33 cellular contexts compared by ENCODE assay signal in genomic region chr4:95158045-95158444, GRCh38.
"Had no signal": no experiment of that assay in that cellular context is flagged by ENCODE, and none has a peak within 500 bp of the region (broad histone marks: within the 10 kb centered on the region; RNA-seq: fewer than 3 reads in every experiment).

No MANE protein-coding gene starts in this region.

- ATAC-seq: activated CD8-positive, alpha-beta T cell treated with anti-CD3 and anti-CD28 coated beads for 36 hours; activated T-cell treated with anti-CD3 and anti-CD28 coated beads, Interleukin-2, amount 50 U/mL, for 72 hours; activated T-helper 17 cell treated with anti-CD3 and anti-CD28 coated beads, Interleukin-2, amount 50 U/mL, for 72 hours; Right ventricle myocardium inferior had no signal

- H3K27me3 ChIP-seq: brain microvascular endothelial cell had no signal

- H3K36me3 ChIP-seq: brain microvascular endothelial cell, WERI-Rb-1 had no signal

- H3K4me2 ChIP-seq: KMS-11, PC-9 had no signal

- H3K4me3 ChIP-seq: PC-9 had no signal

- H2AFZ ChIP-seq: PC-9 had no signal

- DNase-seq: activated CD4-positive, alpha-beta T cell treated with anti-CD3 and anti-CD28 coated beads for 1 hour; activated CD4-positive, alpha-beta T cell treated with anti-CD3 and anti-CD28 coated beads for 48 hours; activated CD4-positive, CD25-positive, alpha-beta regulatory T cell; activated CD8-positive, alpha-beta T cell treated with anti-CD3 and anti-CD28 coated beads for 36 hours; activated effector memory CD4-positive, alpha-beta T cell treated with anti-CD3 and anti-CD28 coated beads, Interleukin-2, amount 50 U/mL, for 16 hours; activated naive CD4-positive, alpha-beta T cell; activated naive CD4-positive, alpha-beta T cell treated with anti-CD3 and anti-CD28 coated beads, Interleukin-2, amount 50 U/mL, for 16 hours; activated naive CD8-positive, alpha-beta T cell treated with anti-CD3 and anti-CD28 coated beads for 36 hours; activated T-cell treated with anti-CD3 and anti-CD28 coated beads, Interleukin-2, amount 50 U/mL, for 1 hour; activated T-cell treated with anti-CD3 and anti-CD28 coated beads, Interleukin-2, amount 50 U/mL, for 72 hours; amniotic stem cell; aorta; brain microvascular endothelial cell; NCI-H1105; NCI-H1436; NCI-H1694 treated with DMSO at 0.1 percent for 48 hours; NCI-H2029; NCI-H510A; NCI-H526; NCI-H748 treated with DMSO at 0.1 percent for 48 hours; NK-92 treated with Interleukin-12 subunit alpha and Interleukin-12 subunit beta, amount 100 ng/mL, for 24 hours; PC-9; SIG-M5; SW 1271; T-helper 1 cell; T-helper 2 cell; T-helper 9 cell; WERI-Rb-1 had no signal

- H3K27ac ChIP-seq: brain microvascular endothelial cell, KMS-11, PC-9, RWPE1, WERI-Rb-1 had no signal

- H3K9ac ChIP-seq: KMS-11 had no signal

- FAIRE-seq: RCC 7860 had no signal
